Comparison of ENCODE assay signal across 1 cellular context in genomic region chr11:86916330-86916729, GRCh38.
TF ChIP-seq lines count a peak whose summit lies in the region.

No MANE protein-coding gene starts in this region.

TF ChIP-seq in HCT116, 20 proteins besides CTCF, POLR2A, EP300 and RAD21 (continued from another document):
- no peak for TF ChIP-seq REST (IDR thresholded peaks at IDR 0.05; ENCODE audit: low read depth)
- TF ChIP-seq SP1 (IDR thresholded peaks at IDR 0.05; ENCODE audit: low read depth): peak; percentile 61
- no peak for TF ChIP-seq EZH2 (IDR thresholded peaks at IDR 0.05)
- TF ChIP-seq EGR1 (IDR thresholded peaks at IDR 0.05; ENCODE audit: low read depth): no peak
- no peak for TF ChIP-seq ZFX (IDR thresholded peaks at IDR 0.05)
- 0 out of 2 replicates have a peak, but pooled peaks have one; percentile 25 for TF ChIP-seq SIN3A (IDR thresholded peaks at IDR 0.05; ENCODE audit: low read depth)
- TF ChIP-seq CEBPB (IDR thresholded peaks at IDR 0.05; ENCODE audit: low read depth): no peak
- TF ChIP-seq SRF (IDR thresholded peaks at IDR 0.05; ENCODE audit: low read depth): no peak
- peak; percentile 75 for TF ChIP-seq FOSL1 (IDR thresholded peaks at IDR 0.05; ENCODE audit: low read depth)
- no peak for TF ChIP-seq YY1 (IDR thresholded peaks at IDR 0.05; ENCODE audit: extremely low read depth, insufficient replicate concordance, low read depth, low read length)
